Comparison of ENCODE assay signal across 9 cellular contexts in the genomic region with DNA sequence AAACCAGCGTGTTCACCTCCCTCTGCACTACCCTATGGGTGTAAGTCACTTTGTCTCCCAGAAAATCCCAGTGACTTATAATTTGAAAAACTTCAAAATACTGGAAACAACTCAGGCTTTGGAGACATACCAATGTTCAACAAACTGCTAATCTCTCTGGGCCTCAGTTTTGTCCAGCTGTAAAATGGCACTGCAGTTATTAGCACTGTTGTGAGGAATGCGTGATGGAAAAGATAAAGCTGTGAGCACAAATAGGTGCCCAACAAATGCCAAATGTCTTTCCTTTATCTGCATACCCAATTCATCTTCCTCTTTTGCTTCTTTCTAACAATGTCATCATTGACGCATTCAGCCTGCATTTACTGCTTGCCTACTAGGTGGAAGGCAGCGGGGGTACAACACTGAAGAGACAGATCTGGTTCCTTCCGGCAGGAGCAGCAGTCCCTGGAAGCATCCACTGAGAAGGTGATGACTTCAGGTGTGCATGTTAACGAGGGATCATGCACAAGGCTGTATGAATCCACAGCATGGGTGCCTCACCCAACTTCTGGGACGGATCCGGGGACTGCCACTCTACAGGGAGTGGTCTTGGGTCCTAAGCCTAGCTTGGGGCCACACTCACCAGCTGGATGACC.
DNase-seq lines count a peak whose midpoint lies in the region; ATAC-seq and TF ChIP-seq lines count a peak whose summit lies in the region.
"Had no signal": no experiment of that assay in that cellular context is flagged by ENCODE, and none has a peak within 500 bp of the region (broad histone marks: within the 10 kb centered on the region; RNA-seq: fewer than 3 reads in every experiment).

No MANE protein-coding gene starts in this region.

- H3K4me1 Mint-ChIP-seq in activated CD4-positive, alpha-beta T cell treated with anti-CD3 and anti-CD28 coated beads, Interleukin-2, amount 10 ng/mL, durations not matched to agents 24 days and 14 days, result peaks cover 73% of the 10 kb centered on the region
- H3K4me1 Mint-ChIP-seq in activated CD4-positive, alpha-beta T cell treated with anti-CD3 and anti-CD28 coated beads, Interleukin-2, amount 10 ng/mL, durations not matched to agents 7 days and 5 days, result peaks cover 90% of the 10 kb centered on the region
- H3K4me1 Mint-ChIP-seq in stimulated activated naive CD8-positive, alpha-beta T cell treated with anti-CD3 and anti-CD28 coated beads, Interleukin-15, amount 100 ng/mL, for 72 hours, result peaks cover 96% of the 10 kb centered on the region

- peak overlapping the region; percentile 88 for H3K27ac Mint-ChIP-seq in activated CD4-positive, alpha-beta T cell treated with anti-CD3 and anti-CD28 coated beads, Interleukin-2, amount 10 ng/mL, durations not matched to agents 24 days and 14 days
- no peak overlapping the region for H3K27ac Mint-ChIP-seq in activated CD4-positive, alpha-beta T cell treated with anti-CD3 and anti-CD28 coated beads, Interleukin-2, amount 10 ng/mL, durations not matched to agents 7 days and 5 days
- peak overlapping the region in 1 of 2 donors; percentile 88 for H3K27ac Mint-ChIP-seq in stimulated activated naive CD8-positive, alpha-beta T cell treated with anti-CD3 and anti-CD28 coated beads, Interleukin-15, amount 100 ng/mL, for 72 hours

- H3K4me1 ChIP-seq in OCI-LY7 (ENCODE audit: insufficient read depth, low read length, poor library complexity, severe bottlenecking) (peaks cover 100% of the 10 kb centered on the region), colonic mucosa (peaks cover 52% of the 10 kb centered on the region)

- POLR2A ChIA-PET in activated CD4-positive, alpha-beta T cell treated with anti-CD3 and anti-CD28 coated beads, Interleukin-2, amount 10 ng/mL, durations not matched to agents 7 days and 5 days (lab: Charles Lee), result no interaction called here
- POLR2A ChIA-PET in OCI-LY7 (lab: Charles Lee), result interaction anchor here (0.5 to 7.1 kb wide), 9 partner anchors 9 to 565 kb away, joined by 3 to 127 read pairs (median 5); no protein-coding TSS in a partner anchor

- ATAC-seq in stimulated activated naive CD8-positive, alpha-beta T cell treated with anti-CD3 and anti-CD28 coated beads, Interleukin-15, amount 100 ng/mL, for 72 hours, result no peak

- H3K4me3 ChIP-seq in OCI-LY7 (ENCODE audit: low read depth, low read length, poor library complexity, severe bottlenecking) (peak overlapping the region; percentile 62), colonic mucosa (no peak overlapping the region)

- peaks cover 99% of the 10 kb centered on the region for H3K79me2 ChIP-seq in OCI-LY7 (ENCODE audit: insufficient read depth, low read depth, low read length)

- TF ChIP-seq CTCF in OCI-LY7 (conservative IDR thresholded peaks at IDR 0.05; ENCODE audit: low read length), result no peak
- TF ChIP-seq CTCF in colonic mucosa (IDR thresholded peaks at IDR 0.05), result no peak

- peaks cover 8% of the 10 kb centered on the region for H3K36me3 Mint-ChIP-seq in activated CD4-positive, alpha-beta T cell treated with anti-CD3 and anti-CD28 coated beads, Interleukin-2, amount 10 ng/mL, durations not matched to agents 24 days and 14 days (ENCODE audit: low read depth)
- H3K36me3 Mint-ChIP-seq in activated CD4-positive, alpha-beta T cell treated with anti-CD3 and anti-CD28 coated beads, Interleukin-2, amount 10 ng/mL, durations not matched to agents 7 days and 5 days (ENCODE audit: low read depth), result peaks cover 29% of the 10 kb centered on the region

- no TSS peak for BruUV-seq in OCI-LY7 (replicated peaks; lab: Mats Ljungman, UMichigan)

- H3K4me2 ChIP-seq in OCI-LY7 (ENCODE audit: low read length), result peak overlapping the region; percentile 89

- intact Hi-C loops in activated CD4-positive, alpha-beta T cell treated with anti-CD3 and anti-CD28 coated beads, Interleukin-2, amount 10 ng/mL, durations not matched to agents 24 days and 14 days (cut with micrococcal nuclease), result loop anchor here (1.0 kb wide), 1 partner anchor 9 kb away; no protein-coding TSS in a partner anchor
- intact Hi-C loops in OCI-LY7 (cut with micrococcal nuclease; ENCODE audit: unreplicated experiment), result loop anchor here (2.0 kb wide), 1 partner anchor 62 kb away; no protein-coding TSS in a partner anchor
- intact Hi-C loops in colonic mucosa (cut with DNase I), result no loop called here

- H3K9me2 ChIP-seq in OCI-LY7 (ENCODE audit: insufficient read depth, low read length), result no peaks in the 10 kb centered on the region

- CTCF ChIA-PET in activated CD4-positive, alpha-beta T cell treated with anti-CD3 and anti-CD28 coated beads, Interleukin-2, amount 10 ng/mL, durations not matched to agents 7 days and 5 days (lab: Charles Lee), result interaction anchor here (0.5 to 2.0 kb wide), 4 partner anchors 9 to 408 kb away, joined by 3 to 7 read pairs (median 4); no protein-coding TSS in a partner anchor
- CTCF ChIA-PET in OCI-LY7 (lab: Charles Lee; ENCODE audit: unreplicated experiment), result interaction anchor here (0.6 to 1.6 kb wide), 6 partner anchors 10 to 100 kb away, joined by 3 to 8 read pairs (median 6); no protein-coding TSS in a partner anchor

- no peak overlapping the region for H2AFZ ChIP-seq in OCI-LY7 (ENCODE audit: low read length)

- DNase-seq in activated CD4-positive, alpha-beta T cell treated with anti-CD3 and anti-CD28 coated beads, Interleukin-2, amount 10 ng/mL, durations not matched to agents 24 days and 14 days, result no peak
- no peak for DNase-seq in activated CD4-positive, alpha-beta T cell treated with anti-CD3 and anti-CD28 coated beads, Interleukin-2, amount 10 ng/mL, durations not matched to agents 7 days and 5 days
- peak; percentile 61 for DNase-seq in OCI-LY7 (ENCODE audit: low spot score)
- DNase-seq in colonic mucosa, result no peak
- no peak for DNase-seq in stimulated activated naive CD8-positive, alpha-beta T cell treated with anti-CD3 and anti-CD28 coated beads, Interleukin-15, amount 100 ng/mL, for 72 hours
- DNase-seq in germinal center (ENCODE audit: low spot score), result no peak
- DNase-seq in EL, result no peak
- no peak for DNase-seq in NCI-H524 treated with DMSO at 0.1 percent for 48 hours (lab: John Stamatoyannopoulos, UW)
- DNase-seq: activated CD4-positive, alpha-beta T cell treated with anti-CD3 and anti-CD28 coated beads, Interleukin-2, amount 50 U/mL, for 4 hours had no signal

- no peaks in the 10 kb centered on the region for H3K27me3 Mint-ChIP-seq in activated CD4-positive, alpha-beta T cell treated with anti-CD3 and anti-CD28 coated beads, Interleukin-2, amount 10 ng/mL, durations not matched to agents 24 days and 14 days
- no peaks in the 10 kb centered on the region for H3K27me3 Mint-ChIP-seq in activated CD4-positive, alpha-beta T cell treated with anti-CD3 and anti-CD28 coated beads, Interleukin-2, amount 10 ng/mL, durations not matched to agents 7 days and 5 days
- no peaks in the 10 kb centered on the region for H3K27me3 Mint-ChIP-seq in stimulated activated naive CD8-positive, alpha-beta T cell treated with anti-CD3 and anti-CD28 coated beads, Interleukin-15, amount 100 ng/mL, for 72 hours

- H4K20me1 ChIP-seq in OCI-LY7 (ENCODE audit: insufficient read depth, low read length), result 0 out of 2 replicates have a peak, but pooled peaks cover 4% of the 10 kb centered on the region

- no peak overlapping the region for H3K9ac ChIP-seq in colonic mucosa (ENCODE audit: low read depth in 2 of 2, low read length in 2 of 2)

- H3K36me3 ChIP-seq in OCI-LY7 (ENCODE audit: insufficient read depth, low read length) (no peaks in the 10 kb centered on the region), colonic mucosa (no peaks in the 10 kb centered on the region)

- H3K9me3 ChIP-seq in OCI-LY7 (ENCODE audit: low read length), result no peaks in the 10 kb centered on the region
- H3K9me3 ChIP-seq in colonic mucosa, result no peaks in the 10 kb centered on the region

- H3K27ac ChIP-seq in OCI-LY7 (ENCODE audit: low read depth, low read length, poor library complexity, severe bottlenecking) (peak overlapping the region; percentile 88), colonic mucosa (peak overlapping the region; percentile 29)

- H3K9me3 Mint-ChIP-seq in activated CD4-positive, alpha-beta T cell treated with anti-CD3 and anti-CD28 coated beads, Interleukin-2, amount 10 ng/mL, durations not matched to agents 24 days and 14 days, result no peaks in the 10 kb centered on the region
- H3K9me3 Mint-ChIP-seq in activated CD4-positive, alpha-beta T cell treated with anti-CD3 and anti-CD28 coated beads, Interleukin-2, amount 10 ng/mL, durations not matched to agents 7 days and 5 days, result no peaks in the 10 kb centered on the region
- H3K9me3 Mint-ChIP-seq in stimulated activated naive CD8-positive, alpha-beta T cell treated with anti-CD3 and anti-CD28 coated beads, Interleukin-15, amount 100 ng/mL, for 72 hours, result no peaks in the 10 kb centered on the region

- no peaks in the 10 kb centered on the region for H3K27me3 ChIP-seq in colonic mucosa

- peak overlapping the region; percentile 69 for H3K4me3 Mint-ChIP-seq in activated CD4-positive, alpha-beta T cell treated with anti-CD3 and anti-CD28 coated beads, Interleukin-2, amount 10 ng/mL, durations not matched to agents 24 days and 14 days
- H3K4me3 Mint-ChIP-seq in activated CD4-positive, alpha-beta T cell treated with anti-CD3 and anti-CD28 coated beads, Interleukin-2, amount 10 ng/mL, durations not matched to agents 7 days and 5 days, result no peak overlapping the region
- peak overlapping the region; percentile 38 to 77 for H3K4me3 Mint-ChIP-seq in stimulated activated naive CD8-positive, alpha-beta T cell treated with anti-CD3 and anti-CD28 coated beads, Interleukin-15, amount 100 ng/mL, for 72 hours
